1 cellular context compared by ENCODE assay signal in the genomic region with DNA sequence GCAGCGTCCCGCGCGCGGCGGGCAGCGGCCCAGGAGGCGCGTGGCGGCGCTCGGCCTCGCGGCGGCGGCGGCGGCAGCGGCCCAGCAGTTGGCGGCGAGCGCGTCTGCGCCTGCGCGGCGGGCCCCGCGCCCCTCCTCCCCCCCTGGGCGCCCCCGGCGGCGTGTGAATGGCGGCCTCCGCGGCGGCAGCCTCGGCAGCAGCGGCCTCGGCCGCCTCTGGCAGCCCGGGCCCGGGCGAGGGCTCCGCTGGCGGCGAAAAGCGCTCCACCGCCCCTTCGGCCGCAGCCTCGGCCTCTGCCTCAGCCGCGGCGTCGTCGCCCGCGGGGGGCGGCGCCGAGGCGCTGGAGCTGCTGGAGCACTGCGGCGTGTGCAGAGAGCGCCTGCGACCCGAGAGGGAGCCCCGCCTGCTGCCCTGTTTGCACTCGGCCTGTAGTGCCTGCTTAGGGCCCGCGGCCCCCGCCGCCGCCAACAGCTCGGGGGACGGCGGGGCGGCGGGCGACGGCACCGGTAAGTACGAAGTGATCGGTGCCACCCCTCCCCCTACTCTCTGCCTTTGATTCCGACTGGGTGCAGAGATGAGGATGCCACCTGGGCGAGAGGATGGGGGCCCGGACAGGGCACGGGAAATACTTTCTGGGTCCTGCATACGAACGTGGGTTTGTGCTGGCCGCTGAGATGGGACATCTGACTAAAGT.
TF ChIP-seq lines count a peak whose summit lies in the region.

No MANE protein-coding gene starts in this region.

TF ChIP-seq in HepG2, 621 proteins besides CTCF, POLR2A, EP300 and RAD21 (continued from another document and continues in another):
- TF ChIP-seq, protein P1, sequence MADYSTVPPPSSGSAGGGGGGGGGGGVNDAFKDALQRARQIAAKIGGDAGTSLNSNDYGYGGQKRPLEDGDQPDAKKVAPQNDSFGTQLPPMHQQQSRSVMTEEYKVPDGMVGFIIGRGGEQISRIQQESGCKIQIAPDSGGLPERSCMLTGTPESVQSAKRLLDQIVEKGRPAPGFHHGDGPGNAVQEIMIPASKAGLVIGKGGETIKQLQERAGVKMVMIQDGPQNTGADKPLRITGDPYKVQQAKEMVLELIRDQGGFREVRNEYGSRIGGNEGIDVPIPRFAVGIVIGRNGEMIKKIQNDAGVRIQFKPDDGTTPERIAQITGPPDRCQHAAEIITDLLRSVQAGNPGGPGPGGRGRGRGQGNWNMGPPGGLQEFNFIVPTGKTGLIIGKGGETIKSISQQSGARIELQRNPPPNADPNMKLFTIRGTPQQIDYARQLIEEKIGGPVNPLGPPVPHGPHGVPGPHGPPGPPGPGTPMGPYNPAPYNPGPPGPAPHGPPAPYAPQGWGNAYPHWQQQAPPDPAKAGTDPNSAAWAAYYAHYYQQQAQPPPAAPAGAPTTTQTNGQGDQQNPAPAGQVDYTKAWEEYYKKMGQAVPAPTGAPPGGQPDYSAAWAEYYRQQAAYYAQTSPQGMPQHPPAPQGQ (CRISPR knock-in tag; IDR thresholded peaks at IDR 0.05; ENCODE audit: borderline replicate concordance): no peak
- 0 out of 2 replicates have a peak, but pooled peaks have one; percentile 58 for TF ChIP-seq RNF2 (conservative IDR thresholded peaks at IDR 0.05; ENCODE audit: low read depth)
- TF ChIP-seq ZNF672 (CRISPR knock-in tag; IDR thresholded peaks at IDR 0.05): 0 out of 2 replicates have a peak, but pooled peaks have one; percentile 79
- TF ChIP-seq, protein P2, sequence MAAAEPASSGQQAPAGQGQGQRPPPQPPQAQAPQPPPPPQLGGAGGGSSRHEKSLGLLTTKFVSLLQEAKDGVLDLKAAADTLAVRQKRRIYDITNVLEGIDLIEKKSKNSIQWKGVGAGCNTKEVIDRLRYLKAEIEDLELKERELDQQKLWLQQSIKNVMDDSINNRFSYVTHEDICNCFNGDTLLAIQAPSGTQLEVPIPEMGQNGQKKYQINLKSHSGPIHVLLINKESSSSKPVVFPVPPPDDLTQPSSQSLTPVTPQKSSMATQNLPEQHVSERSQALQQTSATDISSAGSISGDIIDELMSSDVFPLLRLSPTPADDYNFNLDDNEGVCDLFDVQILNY (CRISPR knock-in tag; conservative IDR thresholded peaks at IDR 0.05): no peak
- TF ChIP-seq, protein P3, sequence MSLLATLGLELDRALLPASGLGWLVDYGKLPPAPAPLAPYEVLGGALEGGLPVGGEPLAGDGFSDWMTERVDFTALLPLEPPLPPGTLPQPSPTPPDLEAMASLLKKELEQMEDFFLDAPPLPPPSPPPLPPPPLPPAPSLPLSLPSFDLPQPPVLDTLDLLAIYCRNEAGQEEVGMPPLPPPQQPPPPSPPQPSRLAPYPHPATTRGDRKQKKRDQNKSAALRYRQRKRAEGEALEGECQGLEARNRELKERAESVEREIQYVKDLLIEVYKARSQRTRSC (CRISPR knock-in tag; IDR thresholded peaks at IDR 0.05; ENCODE audit: low read depth): no peak
- TF ChIP-seq ZNF7 (CRISPR knock-in tag; IDR thresholded peaks at IDR 0.05): no peak
- no peak for TF ChIP-seq SATB2 (CRISPR knock-in tag; IDR thresholded peaks at IDR 0.05)
- no peak for TF ChIP-seq HMG20A (CRISPR knock-in tag; IDR thresholded peaks at IDR 0.05; ENCODE audit: borderline replicate concordance)
- TF ChIP-seq ZNF777 (CRISPR knock-in tag; IDR thresholded peaks at IDR 0.05): no peak
- TF ChIP-seq, protein P4, sequence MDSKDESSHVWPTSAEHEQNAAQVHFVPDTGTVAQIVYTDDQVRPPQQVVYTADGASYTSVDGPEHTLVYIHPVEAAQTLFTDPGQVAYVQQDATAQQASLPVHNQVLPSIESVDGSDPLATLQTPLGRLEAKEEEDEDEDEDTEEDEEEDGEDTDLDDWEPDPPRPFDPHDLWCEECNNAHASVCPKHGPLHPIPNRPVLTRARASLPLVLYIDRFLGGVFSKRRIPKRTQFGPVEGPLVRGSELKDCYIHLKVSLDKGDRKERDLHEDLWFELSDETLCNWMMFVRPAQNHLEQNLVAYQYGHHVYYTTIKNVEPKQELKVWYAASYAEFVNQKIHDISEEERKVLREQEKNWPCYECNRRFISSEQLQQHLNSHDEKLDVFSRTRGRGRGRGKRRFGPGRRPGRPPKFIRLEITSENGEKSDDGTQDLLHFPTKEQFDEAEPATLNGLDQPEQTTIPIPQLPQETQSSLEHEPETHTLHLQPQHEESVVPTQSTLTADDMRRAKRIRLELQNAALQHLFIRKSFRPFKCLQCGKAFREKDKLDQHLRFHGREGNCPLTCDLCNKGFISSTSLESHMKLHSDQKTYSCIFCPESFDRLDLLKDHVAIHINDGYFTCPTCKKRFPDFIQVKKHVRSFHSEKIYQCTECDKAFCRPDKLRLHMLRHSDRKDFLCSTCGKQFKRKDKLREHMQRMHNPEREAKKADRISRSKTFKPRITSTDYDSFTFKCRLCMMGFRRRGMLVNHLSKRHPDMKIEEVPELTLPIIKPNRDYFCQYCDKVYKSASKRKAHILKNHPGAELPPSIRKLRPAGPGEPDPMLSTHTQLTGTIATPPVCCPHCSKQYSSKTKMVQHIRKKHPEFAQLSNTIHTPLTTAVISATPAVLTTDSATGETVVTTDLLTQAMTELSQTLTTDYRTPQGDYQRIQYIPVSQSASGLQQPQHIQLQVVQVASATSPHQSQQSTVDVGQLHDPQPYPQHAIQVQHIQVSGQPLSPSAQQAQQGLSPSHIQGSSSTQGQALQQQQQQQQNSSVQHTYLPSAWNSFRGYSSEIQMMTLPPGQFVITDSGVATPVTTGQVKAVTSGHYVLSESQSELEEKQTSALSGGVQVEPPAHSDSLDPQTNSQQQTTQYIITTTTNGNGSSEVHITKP (CRISPR knock-in tag; IDR thresholded peaks at IDR 0.05; ENCODE audit: low read depth): no peak
- TF ChIP-seq ZC3H4 (CRISPR knock-in tag; IDR thresholded peaks at IDR 0.05; ENCODE audit: borderline replicate concordance): no peak
- TF ChIP-seq MAF1 (CRISPR knock-in tag; IDR thresholded peaks at IDR 0.05; ENCODE audit: borderline replicate concordance): no peak
- TF ChIP-seq HDAC6 (IDR thresholded peaks at IDR 0.05; ENCODE audit: low read depth, low read length): no peak
- no peak for TF ChIP-seq ZNF570 (CRISPR knock-in tag; IDR thresholded peaks at IDR 0.05; ENCODE audit: borderline replicate concordance)
- TF ChIP-seq, protein P5, sequence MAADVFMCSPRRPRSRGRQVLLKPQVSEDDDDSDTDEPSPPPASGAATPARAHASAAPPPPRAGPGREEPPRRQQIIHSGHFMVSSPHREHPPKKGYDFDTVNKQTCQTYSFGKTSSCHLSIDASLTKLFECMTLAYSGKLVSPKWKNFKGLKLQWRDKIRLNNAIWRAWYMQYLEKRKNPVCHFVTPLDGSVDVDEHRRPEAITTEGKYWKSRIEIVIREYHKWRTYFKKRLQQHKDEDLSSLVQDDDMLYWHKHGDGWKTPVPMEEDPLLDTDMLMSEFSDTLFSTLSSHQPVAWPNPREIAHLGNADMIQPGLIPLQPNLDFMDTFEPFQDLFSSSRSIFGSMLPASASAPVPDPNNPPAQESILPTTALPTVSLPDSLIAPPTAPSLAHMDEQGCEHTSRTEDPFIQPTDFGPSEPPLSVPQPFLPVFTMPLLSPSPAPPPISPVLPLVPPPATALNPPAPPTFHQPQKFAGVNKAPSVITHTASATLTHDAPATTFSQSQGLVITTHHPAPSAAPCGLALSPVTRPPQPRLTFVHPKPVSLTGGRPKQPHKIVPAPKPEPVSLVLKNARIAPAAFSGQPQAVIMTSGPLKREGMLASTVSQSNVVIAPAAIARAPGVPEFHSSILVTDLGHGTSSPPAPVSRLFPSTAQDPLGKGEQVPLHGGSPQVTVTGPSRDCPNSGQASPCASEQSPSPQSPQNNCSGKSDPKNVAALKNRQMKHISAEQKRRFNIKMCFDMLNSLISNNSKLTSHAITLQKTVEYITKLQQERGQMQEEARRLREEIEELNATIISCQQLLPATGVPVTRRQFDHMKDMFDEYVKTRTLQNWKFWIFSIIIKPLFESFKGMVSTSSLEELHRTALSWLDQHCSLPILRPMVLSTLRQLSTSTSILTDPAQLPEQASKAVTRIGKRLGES (CRISPR knock-in tag; IDR thresholded peaks at IDR 0.05; ENCODE audit: borderline replicate concordance): no peak
- TF ChIP-seq, protein P6, sequence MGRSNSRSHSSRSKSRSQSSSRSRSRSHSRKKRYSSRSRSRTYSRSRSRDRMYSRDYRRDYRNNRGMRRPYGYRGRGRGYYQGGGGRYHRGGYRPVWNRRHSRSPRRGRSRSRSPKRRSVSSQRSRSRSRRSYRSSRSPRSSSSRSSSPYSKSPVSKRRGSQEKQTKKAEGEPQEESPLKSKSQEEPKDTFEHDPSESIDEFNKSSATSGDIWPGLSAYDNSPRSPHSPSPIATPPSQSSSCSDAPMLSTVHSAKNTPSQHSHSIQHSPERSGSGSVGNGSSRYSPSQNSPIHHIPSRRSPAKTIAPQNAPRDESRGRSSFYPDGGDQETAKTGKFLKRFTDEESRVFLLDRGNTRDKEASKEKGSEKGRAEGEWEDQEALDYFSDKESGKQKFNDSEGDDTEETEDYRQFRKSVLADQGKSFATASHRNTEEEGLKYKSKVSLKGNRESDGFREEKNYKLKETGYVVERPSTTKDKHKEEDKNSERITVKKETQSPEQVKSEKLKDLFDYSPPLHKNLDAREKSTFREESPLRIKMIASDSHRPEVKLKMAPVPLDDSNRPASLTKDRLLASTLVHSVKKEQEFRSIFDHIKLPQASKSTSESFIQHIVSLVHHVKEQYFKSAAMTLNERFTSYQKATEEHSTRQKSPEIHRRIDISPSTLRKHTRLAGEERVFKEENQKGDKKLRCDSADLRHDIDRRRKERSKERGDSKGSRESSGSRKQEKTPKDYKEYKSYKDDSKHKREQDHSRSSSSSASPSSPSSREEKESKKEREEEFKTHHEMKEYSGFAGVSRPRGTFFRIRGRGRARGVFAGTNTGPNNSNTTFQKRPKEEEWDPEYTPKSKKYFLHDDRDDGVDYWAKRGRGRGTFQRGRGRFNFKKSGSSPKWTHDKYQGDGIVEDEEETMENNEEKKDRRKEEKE (IDR thresholded peaks at IDR 0.05): no peak
- TF ChIP-seq, protein P7, sequence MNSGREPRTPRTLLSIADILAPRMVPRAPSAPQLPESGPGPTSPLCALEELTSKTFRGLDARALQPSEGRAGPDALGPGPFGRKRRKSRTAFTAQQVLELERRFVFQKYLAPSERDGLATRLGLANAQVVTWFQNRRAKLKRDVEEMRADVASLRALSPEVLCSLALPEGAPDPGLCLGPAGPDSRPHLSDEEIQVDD (CRISPR knock-in tag; IDR thresholded peaks at IDR 0.05; ENCODE audit: borderline replicate concordance): no peak
- TF ChIP-seq, protein P8, sequence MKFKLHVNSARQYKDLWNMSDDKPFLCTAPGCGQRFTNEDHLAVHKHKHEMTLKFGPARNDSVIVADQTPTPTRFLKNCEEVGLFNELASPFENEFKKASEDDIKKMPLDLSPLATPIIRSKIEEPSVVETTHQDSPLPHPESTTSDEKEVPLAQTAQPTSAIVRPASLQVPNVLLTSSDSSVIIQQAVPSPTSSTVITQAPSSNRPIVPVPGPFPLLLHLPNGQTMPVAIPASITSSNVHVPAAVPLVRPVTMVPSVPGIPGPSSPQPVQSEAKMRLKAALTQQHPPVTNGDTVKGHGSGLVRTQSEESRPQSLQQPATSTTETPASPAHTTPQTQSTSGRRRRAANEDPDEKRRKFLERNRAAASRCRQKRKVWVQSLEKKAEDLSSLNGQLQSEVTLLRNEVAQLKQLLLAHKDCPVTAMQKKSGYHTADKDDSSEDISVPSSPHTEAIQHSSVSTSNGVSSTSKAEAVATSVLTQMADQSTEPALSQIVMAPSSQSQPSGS (CRISPR knock-in tag; IDR thresholded peaks at IDR 0.05): no peak
- TF ChIP-seq HOXA9 (CRISPR knock-in tag; IDR thresholded peaks at IDR 0.05; ENCODE audit: borderline replicate concordance): 0 out of 2 replicates have a peak, but pooled peaks have one; percentile 63
- TF ChIP-seq, protein P9, sequence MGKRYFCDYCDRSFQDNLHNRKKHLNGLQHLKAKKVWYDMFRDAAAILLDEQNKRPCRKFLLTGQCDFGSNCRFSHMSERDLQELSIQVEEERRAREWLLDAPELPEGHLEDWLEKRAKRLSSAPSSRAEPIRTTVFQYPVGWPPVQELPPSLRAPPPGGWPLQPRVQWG (CRISPR knock-in tag; IDR thresholded peaks at IDR 0.05; ENCODE audit: borderline replicate concordance, low read depth): no peak
- TF ChIP-seq RBFOX2 (IDR thresholded peaks at IDR 0.05; ENCODE audit: low read depth, low read length): peak; percentile 67
- TF ChIP-seq, protein P10, sequence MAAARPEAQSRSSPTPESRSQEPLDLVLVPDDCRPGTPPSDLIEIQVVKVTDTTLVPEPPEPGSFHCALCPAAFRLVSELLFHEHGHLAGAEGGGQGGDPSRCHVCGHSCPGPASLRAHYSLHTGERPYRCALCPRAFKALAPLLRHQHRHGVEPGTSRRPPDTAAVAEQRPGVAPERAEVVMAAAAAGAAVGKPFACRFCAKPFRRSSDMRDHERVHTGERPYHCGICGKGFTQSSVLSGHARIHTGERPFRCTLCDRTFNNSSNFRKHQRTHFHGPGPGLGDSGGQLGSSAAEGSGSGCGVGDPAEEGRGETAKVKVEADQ (CRISPR knock-in tag; IDR thresholded peaks at IDR 0.05; ENCODE audit: borderline replicate concordance): no peak
- TF ChIP-seq, protein P11, sequence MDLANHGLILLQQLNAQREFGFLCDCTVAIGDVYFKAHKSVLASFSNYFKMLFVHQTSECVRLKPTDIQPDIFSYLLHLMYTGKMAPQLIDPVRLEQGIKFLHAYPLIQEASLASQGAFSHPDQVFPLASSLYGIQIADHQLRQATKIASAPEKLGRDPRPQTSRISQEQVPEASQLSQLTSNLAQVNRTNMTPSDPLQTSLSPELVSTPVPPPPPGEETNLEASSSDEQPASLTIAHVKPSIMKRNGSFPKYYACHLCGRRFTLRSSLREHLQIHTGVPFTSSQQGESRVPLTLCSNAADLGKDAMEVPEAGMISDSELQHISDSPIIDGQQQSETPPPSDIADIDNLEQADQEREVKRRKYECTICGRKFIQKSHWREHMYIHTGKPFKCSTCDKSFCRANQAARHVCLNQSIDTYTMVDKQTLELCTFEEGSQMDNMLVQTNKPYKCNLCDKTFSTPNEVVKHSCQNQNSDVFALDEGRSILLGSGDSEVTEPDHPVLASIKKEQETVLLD (CRISPR knock-in tag; IDR thresholded peaks at IDR 0.05; ENCODE audit: low read depth): peak; percentile 42
- TF ChIP-seq ZBTB8A (CRISPR knock-in tag; IDR thresholded peaks at IDR 0.05; ENCODE audit: borderline replicate concordance, low read depth): no peak
- TF ChIP-seq, protein P12, sequence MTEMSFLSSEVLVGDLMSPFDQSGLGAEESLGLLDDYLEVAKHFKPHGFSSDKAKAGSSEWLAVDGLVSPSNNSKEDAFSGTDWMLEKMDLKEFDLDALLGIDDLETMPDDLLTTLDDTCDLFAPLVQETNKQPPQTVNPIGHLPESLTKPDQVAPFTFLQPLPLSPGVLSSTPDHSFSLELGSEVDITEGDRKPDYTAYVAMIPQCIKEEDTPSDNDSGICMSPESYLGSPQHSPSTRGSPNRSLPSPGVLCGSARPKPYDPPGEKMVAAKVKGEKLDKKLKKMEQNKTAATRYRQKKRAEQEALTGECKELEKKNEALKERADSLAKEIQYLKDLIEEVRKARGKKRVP (CRISPR knock-in tag; IDR thresholded peaks at IDR 0.05): peak in 1 of 2 experiments; percentile 32; a peak in 1 of 4 replicates
